ENCODE assay signal across 1 cellular context in the genomic region with DNA sequence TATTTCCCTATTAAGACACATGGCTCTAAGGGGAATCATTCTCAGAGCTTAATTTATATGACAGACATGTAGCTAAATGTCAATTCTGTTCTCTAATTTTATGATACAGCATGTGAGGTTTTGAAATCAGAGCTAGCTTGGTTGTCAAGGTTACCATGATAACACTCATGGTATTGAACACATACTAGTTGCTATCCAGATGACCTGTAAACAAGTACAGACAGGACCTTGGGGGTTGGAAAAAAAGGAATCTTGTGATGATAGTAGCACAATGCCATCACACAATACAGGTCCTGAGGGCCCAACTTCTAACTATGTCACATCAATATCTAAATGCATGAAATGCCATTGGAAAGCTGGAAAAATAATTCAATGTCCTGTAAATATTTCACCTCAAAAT.
TF ChIP-seq lines count a peak whose summit lies in the region.

No MANE protein-coding gene starts in this region.

TF ChIP-seq in HepG2, 621 proteins besides CTCF, POLR2A, EP300 and RAD21:
- TF ChIP-seq RFX3 (CRISPR knock-in tag; IDR thresholded peaks at IDR 0.05) (peak; percentile 69), FOXA3 (CRISPR knock-in tag; IDR thresholded peaks at IDR 0.05) (peak; percentile 35; the same call in 1 of the 2 replicates), ZNF83 (CRISPR knock-in tag; IDR thresholded peaks at IDR 0.05; ENCODE audit: borderline replicate concordance) (no peak), RFX1 (IDR thresholded peaks at IDR 0.05) (peak; percentile 71), FOXP1 (IDR thresholded peaks at IDR 0.05) (no peak), FOXP1 (CRISPR knock-in tag; IDR thresholded peaks at IDR 0.05) (peak; percentile 9; the same call in 1 of the 2 replicates), EHMT2 (IDR thresholded peaks at IDR 0.05; ENCODE audit: borderline replicate concordance, low read depth, low read length) (no peak), FOXA1 (IDR thresholded peaks at IDR 0.05) (no peak), FOXA1 (CRISPR knock-in tag; IDR thresholded peaks at IDR 0.05) (0 out of 2 replicates have a peak, but pooled peaks have one; percentile 10)
- TF ChIP-seq, protein P1, sequence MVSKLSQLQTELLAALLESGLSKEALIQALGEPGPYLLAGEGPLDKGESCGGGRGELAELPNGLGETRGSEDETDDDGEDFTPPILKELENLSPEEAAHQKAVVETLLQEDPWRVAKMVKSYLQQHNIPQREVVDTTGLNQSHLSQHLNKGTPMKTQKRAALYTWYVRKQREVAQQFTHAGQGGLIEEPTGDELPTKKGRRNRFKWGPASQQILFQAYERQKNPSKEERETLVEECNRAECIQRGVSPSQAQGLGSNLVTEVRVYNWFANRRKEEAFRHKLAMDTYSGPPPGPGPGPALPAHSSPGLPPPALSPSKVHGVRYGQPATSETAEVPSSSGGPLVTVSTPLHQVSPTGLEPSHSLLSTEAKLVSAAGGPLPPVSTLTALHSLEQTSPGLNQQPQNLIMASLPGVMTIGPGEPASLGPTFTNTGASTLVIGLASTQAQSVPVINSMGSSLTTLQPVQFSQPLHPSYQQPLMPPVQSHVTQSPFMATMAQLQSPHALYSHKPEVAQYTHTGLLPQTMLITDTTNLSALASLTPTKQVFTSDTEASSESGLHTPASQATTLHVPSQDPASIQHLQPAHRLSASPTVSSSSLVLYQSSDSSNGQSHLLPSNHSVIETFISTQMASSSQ (IDR thresholded peaks at IDR 0.05; ENCODE audit: low read depth) = no peak
- TF ChIP-seq, protein P1 (CRISPR knock-in tag; IDR thresholded peaks at IDR 0.05; ENCODE audit: borderline replicate concordance) = no peak
TF ChIP-seq in HepG2: peak in this region for 5.
